Comparison of ENCODE assay signal across 2 cellular contexts in the genomic region with DNA sequence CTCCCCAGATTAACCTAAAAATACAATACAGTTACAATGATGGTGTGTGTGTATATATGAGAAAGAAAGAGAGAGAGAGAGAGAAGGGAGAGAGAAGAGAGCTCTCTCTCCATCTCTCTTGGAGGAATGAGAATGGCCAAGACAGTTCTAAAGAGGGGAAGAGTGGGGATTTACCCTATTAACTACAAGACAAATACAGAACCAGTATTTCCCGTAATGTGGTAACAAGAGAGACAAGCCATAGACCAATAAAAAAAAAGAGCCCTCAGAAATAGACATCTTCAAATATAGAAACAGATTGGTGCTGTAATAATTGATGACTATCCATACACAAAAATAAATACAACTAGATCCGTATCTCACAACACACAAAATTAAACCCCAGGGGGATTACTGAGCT.
TF ChIP-seq lines count a peak whose summit lies in the region.

No MANE protein-coding gene starts in this region.

TF ChIP-seq in HEK293, 187 proteins besides CTCF, POLR2A, EP300 and RAD21 (continued from another document):
- no peak for TF ChIP-seq BCL11A (tag by site-specific recombination; IDR thresholded peaks at IDR 0.05; ENCODE audit: low read depth)
- TF ChIP-seq ZNF530 (tag by site-specific recombination; IDR thresholded peaks at IDR 0.05; ENCODE audit: low read depth): no peak
- no peak for TF ChIP-seq ZNF629 (tag by site-specific recombination; IDR thresholded peaks at IDR 0.05)
- TF ChIP-seq, protein P1, sequence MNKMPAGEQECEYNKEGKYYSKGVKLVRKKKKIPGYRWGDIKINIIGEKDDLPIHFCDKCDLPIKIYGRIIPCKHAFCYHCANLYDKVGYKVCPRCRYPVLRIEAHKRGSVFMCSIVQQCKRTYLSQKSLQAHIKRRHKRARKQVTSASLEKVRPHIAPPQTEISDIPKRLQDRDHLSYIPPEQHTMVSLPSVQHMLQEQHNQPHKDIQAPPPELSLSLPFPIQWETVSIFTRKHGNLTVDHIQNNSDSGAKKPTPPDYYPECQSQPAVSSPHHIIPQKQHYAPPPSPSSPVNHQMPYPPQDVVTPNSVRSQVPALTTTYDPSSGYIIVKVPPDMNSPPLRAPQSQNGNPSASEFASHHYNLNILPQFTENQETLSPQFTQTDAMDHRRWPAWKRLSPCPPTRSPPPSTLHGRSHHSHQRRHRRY (tag by site-specific recombination; IDR thresholded peaks at IDR 0.05): no peak
- TF ChIP-seq ZEB2 (tag by site-specific recombination; IDR thresholded peaks at IDR 0.05): 0 out of 2 replicates have a peak, but pooled peaks have one; percentile 14
- TF ChIP-seq ZNF791 (tag by site-specific recombination; IDR thresholded peaks at IDR 0.05): no peak
- TF ChIP-seq, protein P2, sequence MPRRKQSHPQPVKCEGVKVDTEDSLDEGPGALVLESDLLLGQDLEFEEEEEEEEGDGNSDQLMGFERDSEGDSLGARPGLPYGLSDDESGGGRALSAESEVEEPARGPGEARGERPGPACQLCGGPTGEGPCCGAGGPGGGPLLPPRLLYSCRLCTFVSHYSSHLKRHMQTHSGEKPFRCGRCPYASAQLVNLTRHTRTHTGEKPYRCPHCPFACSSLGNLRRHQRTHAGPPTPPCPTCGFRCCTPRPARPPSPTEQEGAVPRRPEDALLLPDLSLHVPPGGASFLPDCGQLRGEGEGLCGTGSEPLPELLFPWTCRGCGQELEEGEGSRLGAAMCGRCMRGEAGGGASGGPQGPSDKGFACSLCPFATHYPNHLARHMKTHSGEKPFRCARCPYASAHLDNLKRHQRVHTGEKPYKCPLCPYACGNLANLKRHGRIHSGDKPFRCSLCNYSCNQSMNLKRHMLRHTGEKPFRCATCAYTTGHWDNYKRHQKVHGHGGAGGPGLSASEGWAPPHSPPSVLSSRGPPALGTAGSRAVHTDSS (tag by site-specific recombination; IDR thresholded peaks at IDR 0.05): no peak
- TF ChIP-seq ZNF776 (tag by site-specific recombination; IDR thresholded peaks at IDR 0.05; ENCODE audit: borderline replicate concordance): no peak
- TF ChIP-seq WT1 (tag by site-specific recombination; IDR thresholded peaks at IDR 0.05): no peak
- TF ChIP-seq ZNF174 (tag by site-specific recombination; IDR thresholded peaks at IDR 0.05): no peak
- TF ChIP-seq, protein P3, sequence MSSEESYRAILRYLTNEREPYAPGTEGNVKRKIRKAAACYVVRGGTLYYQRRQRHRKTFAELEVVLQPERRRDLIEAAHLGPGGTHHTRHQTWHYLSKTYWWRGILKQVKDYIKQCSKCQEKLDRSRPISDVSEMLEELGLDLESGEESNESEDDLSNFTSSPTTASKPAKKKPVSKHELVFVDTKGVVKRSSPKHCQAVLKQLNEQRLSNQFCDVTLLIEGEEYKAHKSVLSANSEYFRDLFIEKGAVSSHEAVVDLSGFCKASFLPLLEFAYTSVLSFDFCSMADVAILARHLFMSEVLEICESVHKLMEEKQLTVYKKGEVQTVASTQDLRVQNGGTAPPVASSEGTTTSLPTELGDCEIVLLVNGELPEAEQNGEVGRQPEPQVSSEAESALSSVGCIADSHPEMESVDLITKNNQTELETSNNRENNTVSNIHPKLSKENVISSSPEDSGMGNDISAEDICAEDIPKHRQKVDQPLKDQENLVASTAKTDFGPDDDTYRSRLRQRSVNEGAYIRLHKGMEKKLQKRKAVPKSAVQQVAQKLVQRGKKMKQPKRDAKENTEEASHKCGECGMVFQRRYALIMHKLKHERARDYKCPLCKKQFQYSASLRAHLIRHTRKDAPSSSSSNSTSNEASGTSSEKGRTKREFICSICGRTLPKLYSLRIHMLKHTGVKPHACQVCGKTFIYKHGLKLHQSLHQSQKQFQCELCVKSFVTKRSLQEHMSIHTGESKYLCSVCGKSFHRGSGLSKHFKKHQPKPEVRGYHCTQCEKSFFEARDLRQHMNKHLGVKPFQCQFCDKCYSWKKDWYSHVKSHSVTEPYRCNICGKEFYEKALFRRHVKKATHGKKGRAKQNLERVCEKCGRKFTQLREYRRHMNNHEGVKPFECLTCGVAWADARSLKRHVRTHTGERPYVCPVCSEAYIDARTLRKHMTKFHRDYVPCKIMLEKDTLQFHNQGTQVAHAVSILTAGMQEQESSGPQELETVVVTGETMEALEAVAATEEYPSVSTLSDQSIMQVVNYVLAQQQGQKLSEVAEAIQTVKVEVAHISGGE (tag by site-specific recombination; conservative IDR thresholded peaks at IDR 0.05; ENCODE audit: low read depth): no peak

TF ChIP-seq in GM23338, 12 proteins besides CTCF, POLR2A, EP300 and RAD21:
- TF ChIP-seq, protein P4, sequence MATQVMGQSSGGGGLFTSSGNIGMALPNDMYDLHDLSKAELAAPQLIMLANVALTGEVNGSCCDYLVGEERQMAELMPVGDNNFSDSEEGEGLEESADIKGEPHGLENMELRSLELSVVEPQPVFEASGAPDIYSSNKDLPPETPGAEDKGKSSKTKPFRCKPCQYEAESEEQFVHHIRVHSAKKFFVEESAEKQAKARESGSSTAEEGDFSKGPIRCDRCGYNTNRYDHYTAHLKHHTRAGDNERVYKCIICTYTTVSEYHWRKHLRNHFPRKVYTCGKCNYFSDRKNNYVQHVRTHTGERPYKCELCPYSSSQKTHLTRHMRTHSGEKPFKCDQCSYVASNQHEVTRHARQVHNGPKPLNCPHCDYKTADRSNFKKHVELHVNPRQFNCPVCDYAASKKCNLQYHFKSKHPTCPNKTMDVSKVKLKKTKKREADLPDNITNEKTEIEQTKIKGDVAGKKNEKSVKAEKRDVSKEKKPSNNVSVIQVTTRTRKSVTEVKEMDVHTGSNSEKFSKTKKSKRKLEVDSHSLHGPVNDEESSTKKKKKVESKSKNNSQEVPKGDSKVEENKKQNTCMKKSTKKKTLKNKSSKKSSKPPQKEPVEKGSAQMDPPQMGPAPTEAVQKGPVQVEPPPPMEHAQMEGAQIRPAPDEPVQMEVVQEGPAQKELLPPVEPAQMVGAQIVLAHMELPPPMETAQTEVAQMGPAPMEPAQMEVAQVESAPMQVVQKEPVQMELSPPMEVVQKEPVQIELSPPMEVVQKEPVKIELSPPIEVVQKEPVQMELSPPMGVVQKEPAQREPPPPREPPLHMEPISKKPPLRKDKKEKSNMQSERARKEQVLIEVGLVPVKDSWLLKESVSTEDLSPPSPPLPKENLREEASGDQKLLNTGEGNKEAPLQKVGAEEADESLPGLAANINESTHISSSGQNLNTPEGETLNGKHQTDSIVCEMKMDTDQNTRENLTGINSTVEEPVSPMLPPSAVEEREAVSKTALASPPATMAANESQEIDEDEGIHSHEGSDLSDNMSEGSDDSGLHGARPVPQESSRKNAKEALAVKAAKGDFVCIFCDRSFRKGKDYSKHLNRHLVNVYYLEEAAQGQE (IDR thresholded peaks at IDR 0.05; ENCODE audit: unreplicated experiment): no peak
- no peak for TF ChIP-seq ZNF114 (CRISPR knock-in tag; IDR thresholded peaks at IDR 0.05)
- no peak for TF ChIP-seq EZH2 (IDR thresholded peaks at IDR 0.05; ENCODE audit: low read depth, unreplicated experiment)
- TF ChIP-seq, protein P5, sequence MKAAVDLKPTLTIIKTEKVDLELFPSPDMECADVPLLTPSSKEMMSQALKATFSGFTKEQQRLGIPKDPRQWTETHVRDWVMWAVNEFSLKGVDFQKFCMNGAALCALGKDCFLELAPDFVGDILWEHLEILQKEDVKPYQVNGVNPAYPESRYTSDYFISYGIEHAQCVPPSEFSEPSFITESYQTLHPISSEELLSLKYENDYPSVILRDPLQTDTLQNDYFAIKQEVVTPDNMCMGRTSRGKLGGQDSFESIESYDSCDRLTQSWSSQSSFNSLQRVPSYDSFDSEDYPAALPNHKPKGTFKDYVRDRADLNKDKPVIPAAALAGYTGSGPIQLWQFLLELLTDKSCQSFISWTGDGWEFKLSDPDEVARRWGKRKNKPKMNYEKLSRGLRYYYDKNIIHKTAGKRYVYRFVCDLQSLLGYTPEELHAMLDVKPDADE (IDR thresholded peaks at IDR 0.05): no peak
- TF ChIP-seq EZH2phosphoT487 (IDR thresholded peaks at IDR 0.05; ENCODE audit: unreplicated experiment): no peak
- no peak for TF ChIP-seq NANOG (IDR thresholded peaks at IDR 0.05; ENCODE audit: borderline replicate concordance)
- no peak for TF ChIP-seq STAT1 (IDR thresholded peaks at IDR 0.05; ENCODE audit: unreplicated experiment)
- no peak for TF ChIP-seq ZNF331 (CRISPR knock-in tag; IDR thresholded peaks at IDR 0.05; ENCODE audit: low read depth)
- no peak for TF ChIP-seq POLR2AphosphoS5 (IDR thresholded peaks at IDR 0.05; ENCODE audit: low read depth)
- TF ChIP-seq, protein P6, sequence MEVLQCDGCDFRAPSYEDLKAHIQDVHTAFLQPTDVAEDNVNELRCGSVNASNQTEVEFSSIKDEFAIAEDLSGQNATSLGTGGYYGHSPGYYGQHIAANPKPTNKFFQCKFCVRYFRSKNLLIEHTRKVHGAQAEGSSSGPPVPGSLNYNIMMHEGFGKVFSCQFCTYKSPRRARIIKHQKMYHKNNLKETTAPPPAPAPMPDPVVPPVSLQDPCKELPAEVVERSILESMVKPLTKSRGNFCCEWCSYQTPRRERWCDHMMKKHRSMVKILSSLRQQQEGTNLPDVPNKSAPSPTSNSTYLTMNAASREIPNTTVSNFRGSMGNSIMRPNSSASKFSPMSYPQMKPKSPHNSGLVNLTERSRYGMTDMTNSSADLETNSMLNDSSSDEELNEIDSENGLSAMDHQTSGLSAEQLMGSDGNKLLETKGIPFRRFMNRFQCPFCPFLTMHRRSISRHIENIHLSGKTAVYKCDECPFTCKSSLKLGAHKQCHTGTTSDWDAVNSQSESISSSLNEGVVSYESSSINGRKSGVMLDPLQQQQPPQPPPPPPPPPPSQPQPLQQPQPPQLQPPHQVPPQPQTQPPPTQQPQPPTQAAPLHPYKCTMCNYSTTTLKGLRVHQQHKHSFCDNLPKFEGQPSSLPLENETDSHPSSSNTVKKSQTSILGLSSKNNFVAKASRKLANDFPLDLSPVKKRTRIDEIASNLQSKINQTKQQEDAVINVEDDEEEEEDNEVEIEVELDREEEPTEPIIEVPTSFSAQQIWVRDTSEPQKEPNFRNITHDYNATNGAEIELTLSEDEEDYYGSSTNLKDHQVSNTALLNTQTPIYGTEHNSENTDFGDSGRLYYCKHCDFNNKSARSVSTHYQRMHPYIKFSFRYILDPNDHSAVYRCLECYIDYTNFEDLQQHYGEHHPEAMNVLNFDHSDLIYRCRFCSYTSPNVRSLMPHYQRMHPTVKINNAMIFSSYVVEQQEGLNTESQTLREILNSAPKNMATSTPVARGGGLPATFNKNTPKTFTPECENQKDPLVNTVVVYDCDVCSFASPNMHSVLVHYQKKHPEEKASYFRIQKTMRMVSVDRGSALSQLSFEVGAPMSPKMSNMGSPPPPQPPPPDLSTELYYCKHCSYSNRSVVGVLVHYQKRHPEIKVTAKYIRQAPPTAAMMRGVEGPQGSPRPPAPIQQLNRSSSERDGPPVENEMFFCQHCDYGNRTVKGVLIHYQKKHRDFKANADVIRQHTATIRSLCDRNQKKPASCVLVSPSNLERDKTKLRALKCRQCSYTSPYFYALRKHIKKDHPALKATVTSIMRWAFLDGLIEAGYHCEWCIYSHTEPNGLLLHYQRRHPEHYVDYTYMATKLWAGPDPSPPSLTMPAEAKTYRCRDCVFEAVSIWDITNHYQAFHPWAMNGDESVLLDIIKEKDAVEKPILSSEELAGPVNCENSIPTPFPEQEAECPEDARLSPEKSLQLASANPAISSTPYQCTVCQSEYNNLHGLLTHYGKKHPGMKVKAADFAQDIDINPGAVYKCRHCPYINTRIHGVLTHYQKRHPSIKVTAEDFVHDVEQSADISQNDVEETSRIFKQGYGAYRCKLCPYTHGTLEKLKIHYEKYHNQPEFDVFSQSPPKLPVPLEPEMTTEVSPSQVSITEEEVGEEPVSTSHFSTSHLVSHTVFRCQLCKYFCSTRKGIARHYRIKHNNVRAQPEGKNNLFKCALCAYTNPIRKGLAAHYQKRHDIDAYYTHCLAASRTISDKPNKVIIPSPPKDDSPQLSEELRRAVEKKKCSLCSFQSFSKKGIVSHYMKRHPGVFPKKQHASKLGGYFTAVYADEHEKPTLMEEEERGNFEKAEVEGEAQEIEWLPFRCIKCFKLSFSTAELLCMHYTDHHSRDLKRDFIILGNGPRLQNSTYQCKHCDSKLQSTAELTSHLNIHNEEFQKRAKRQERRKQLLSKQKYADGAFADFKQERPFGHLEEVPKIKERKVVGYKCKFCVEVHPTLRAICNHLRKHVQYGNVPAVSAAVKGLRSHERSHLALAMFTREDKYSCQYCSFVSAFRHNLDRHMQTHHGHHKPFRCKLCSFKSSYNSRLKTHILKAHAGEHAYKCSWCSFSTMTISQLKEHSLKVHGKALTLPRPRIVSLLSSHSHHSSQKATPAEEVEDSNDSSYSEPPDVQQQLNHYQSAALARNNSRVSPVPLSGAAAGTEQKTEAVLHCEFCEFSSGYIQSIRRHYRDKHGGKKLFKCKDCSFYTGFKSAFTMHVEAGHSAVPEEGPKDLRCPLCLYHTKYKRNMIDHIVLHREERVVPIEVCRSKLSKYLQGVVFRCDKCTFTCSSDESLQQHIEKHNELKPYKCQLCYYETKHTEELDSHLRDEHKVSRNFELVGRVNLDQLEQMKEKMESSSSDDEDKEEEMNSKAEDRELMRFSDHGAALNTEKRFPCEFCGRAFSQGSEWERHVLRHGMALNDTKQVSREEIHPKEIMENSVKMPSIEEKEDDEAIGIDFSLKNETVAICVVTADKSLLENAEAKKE (CRISPR knock-in tag; IDR thresholded peaks at IDR 0.05): no peak
- TF ChIP-seq CREB1 (CRISPR knock-in tag; IDR thresholded peaks at IDR 0.05; ENCODE audit: low read depth): no peak
- no peak for TF ChIP-seq JUNB (IDR thresholded peaks at IDR 0.05; ENCODE audit: unreplicated experiment)
